ENCODE assay signal across 1 cellular context in the genomic region with DNA sequence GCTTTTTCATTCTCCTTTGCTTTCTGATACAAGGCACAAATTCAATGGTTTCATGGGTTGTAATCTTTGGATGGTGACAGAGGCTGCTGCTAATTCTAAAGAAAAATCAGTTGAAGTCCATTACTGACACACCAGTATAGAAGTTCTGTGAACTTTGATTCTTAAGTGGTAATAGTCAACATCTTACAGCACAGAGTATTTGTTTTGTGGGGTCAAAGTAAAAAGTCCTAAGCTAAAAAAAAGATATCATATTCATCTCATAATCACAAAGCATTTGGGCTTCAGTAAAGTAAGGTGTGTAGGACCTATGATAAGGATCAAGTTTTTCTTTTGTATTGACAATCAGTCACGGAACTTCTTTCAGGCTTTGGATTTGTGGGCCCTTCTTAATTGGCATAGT.
A peak's percentile ranks its signal among the peaks of the same experiment; 100 is the strongest.
TF ChIP-seq lines count a peak whose summit lies in the region.

No MANE protein-coding gene starts in this region.

TF ChIP-seq in HepG2, 621 proteins besides CTCF, POLR2A, EP300 and RAD21:
- TF ChIP-seq NCOR1 (IDR thresholded peaks at IDR 0.05; ENCODE audit: borderline replicate concordance, low read length) = peak; percentile 51; the same call in 1 of the 2 replicates
- TF ChIP-seq ZNF282 (IDR thresholded peaks at IDR 0.05; ENCODE audit: partially characterized antibody) = no peak
- no peak for TF ChIP-seq ARNTL (CRISPR knock-in tag; IDR thresholded peaks at IDR 0.05)
- TF ChIP-seq, protein P1, sequence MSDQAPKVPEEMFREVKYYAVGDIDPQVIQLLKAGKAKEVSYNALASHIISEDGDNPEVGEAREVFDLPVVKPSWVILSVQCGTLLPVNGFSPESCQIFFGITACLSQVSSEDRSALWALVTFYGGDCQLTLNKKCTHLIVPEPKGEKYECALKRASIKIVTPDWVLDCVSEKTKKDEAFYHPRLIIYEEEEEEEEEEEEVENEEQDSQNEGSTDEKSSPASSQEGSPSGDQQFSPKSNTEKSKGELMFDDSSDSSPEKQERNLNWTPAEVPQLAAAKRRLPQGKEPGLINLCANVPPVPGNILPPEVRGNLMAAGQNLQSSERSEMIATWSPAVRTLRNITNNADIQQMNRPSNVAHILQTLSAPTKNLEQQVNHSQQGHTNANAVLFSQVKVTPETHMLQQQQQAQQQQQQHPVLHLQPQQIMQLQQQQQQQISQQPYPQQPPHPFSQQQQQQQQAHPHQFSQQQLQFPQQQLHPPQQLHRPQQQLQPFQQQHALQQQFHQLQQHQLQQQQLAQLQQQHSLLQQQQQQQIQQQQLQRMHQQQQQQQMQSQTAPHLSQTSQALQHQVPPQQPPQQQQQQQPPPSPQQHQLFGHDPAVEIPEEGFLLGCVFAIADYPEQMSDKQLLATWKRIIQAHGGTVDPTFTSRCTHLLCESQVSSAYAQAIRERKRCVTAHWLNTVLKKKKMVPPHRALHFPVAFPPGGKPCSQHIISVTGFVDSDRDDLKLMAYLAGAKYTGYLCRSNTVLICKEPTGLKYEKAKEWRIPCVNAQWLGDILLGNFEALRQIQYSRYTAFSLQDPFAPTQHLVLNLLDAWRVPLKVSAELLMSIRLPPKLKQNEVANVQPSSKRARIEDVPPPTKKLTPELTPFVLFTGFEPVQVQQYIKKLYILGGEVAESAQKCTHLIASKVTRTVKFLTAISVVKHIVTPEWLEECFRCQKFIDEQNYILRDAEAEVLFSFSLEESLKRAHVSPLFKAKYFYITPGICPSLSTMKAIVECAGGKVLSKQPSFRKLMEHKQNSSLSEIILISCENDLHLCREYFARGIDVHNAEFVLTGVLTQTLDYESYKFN (CRISPR knock-in tag; conservative IDR thresholded peaks at IDR 0.05) = peak; percentile 43
- TF ChIP-seq ZFP36 (IDR thresholded peaks at IDR 0.05; ENCODE audit: borderline replicate concordance, low read depth, low read length, partially characterized antibody) = no peak
- TF ChIP-seq ZNF225 (CRISPR knock-in tag; IDR thresholded peaks at IDR 0.05) = no peak
- TF ChIP-seq KLF6 (CRISPR knock-in tag; IDR thresholded peaks at IDR 0.05) = 0 out of 2 replicates have a peak, but pooled peaks have one; percentile 34
- TF ChIP-seq FOXA3 (CRISPR knock-in tag; IDR thresholded peaks at IDR 0.05) = 0 out of 2 replicates have a peak, but pooled peaks have one; percentile 10
- TF ChIP-seq ATF1 (CRISPR knock-in tag; IDR thresholded peaks at IDR 0.05) = 0 out of 2 replicates have a peak, but pooled peaks have one; percentile 5
- peak; percentile 16 for TF ChIP-seq PRPF4 (IDR thresholded peaks at IDR 0.05; ENCODE audit: low read depth, low read length, poor library complexity, severe bottlenecking)
- peak; percentile 52; the same call in 1 of the 2 replicates for TF ChIP-seq HNF4G (IDR thresholded peaks at IDR 0.05; ENCODE audit: borderline replicate concordance, low read depth, low read length)
- TF ChIP-seq HNF4G (CRISPR knock-in tag; IDR thresholded peaks at IDR 0.05; ENCODE audit: borderline replicate concordance, low read depth) = no peak
- TF ChIP-seq HNF4A (CRISPR knock-in tag; IDR thresholded peaks at IDR 0.05) = peak; percentile 73
- TF ChIP-seq KLF16 (CRISPR knock-in tag; IDR thresholded peaks at IDR 0.05) = no peak
- no peak for TF ChIP-seq ZNF678 (CRISPR knock-in tag; IDR thresholded peaks at IDR 0.05)
TF ChIP-seq in HepG2: peak in this region for 8.
